In genomic region chr1:162358928-162359327, GRCh38 we compare ENCODE assay signal across 26 cellular contexts. TPM values are rescaled to one million over a fixed set of nuclear protein-coding genes. Genes with fewer than 3 reads are reported as not detected.
DNase-seq lines count a peak whose midpoint lies in the region; ATAC-seq, FAIRE-seq and TF ChIP-seq lines count a peak whose summit lies in the region.
"Had no signal": no experiment of that assay in that cellular context is flagged by ENCODE, and none has a peak within 500 bp of the region (broad histone marks: within the 10 kb centered on the region; RNA-seq: fewer than 3 reads in every experiment).

No MANE protein-coding gene starts in this region.

- H3K9me1 ChIP-seq in K562 (ENCODE audit: control insufficient read depth, insufficient read depth, low read length), result no peaks in the 10 kb centered on the region

- no peaks in the 10 kb centered on the region for H3K79me2 ChIP-seq in K562 (ENCODE audit: control insufficient read depth, insufficient read depth, low read length)

- no peak overlapping the region for H3K4me3 Mint-ChIP-seq in endodermal cell
- no peak overlapping the region for H3K4me3 Mint-ChIP-seq in effector memory CD8-positive, alpha-beta T cell
- H3K4me3 Mint-ChIP-seq: CD14-positive monocyte; CD4-positive, alpha-beta T cell; CD8-positive, alpha-beta memory T cell; GM23338; HFFc6 had no signal

- POLR2A ChIA-PET in A673 (lab: Charles Lee; ENCODE audit: low non-redundant PET), result interaction anchor here (0.8 kb wide), 1 partner anchor 9 kb away, joined by 18 read pairs; no protein-coding TSS in a partner anchor
- POLR2A ChIA-PET in K562 (lab: Yijun Ruan, JAX), result no interaction called here

- no peak for DNase-seq in A673 (ENCODE audit: low spot score)
- DNase-seq in K562 (ENCODE audit: extremely low read depth in 1 of 4, low spot score in 3 of 4), result no peak
- DNase-seq in endodermal cell, result no peak
- no peak for DNase-seq in NCI-H345 treated with DMSO at 0.1 percent for 48 hours (lab: John Stamatoyannopoulos, UW; ENCODE audit: unreplicated experiment)
- no peak for DNase-seq in effector memory CD8-positive, alpha-beta T cell
- DNase-seq in NCI-H2227 (lab: John Stamatoyannopoulos, UW; ENCODE audit: unreplicated experiment), result no peak
- DNase-seq: ACHN; AML-193; BE2C; CD4-positive, alpha-beta T cell; CD8-positive, alpha-beta memory T cell; DMS 273 treated with DMSO at 0.1 percent for 48 hours; DMS79; EL; GDM1; HFFc6 had no signal

- no peaks in the 10 kb centered on the region for H3K36me3 Mint-ChIP-seq in endodermal cell (ENCODE audit: low read depth)
- H3K36me3 Mint-ChIP-seq in effector memory CD8-positive, alpha-beta T cell (ENCODE audit: insufficient read depth), result no peaks in the 10 kb centered on the region
- H3K36me3 Mint-ChIP-seq: CD8-positive, alpha-beta memory T cell had no signal

- H4K20me1 ChIP-seq in K562 (replicated peaks; ENCODE audit: control insufficient read depth, insufficient read depth, low read length), result no peaks in the 10 kb centered on the region
- H4K20me1 ChIP-seq: BLaER1 treated with 17β-estradiol and CSF1 and Interleukin-3, amounts not matched to agents 10 nM and 100 nM had no signal

- TF ChIP-seq EP300 in K562 (IDR thresholded peaks at IDR 0.05; ENCODE audit: low read length), result no peak

- no peak overlapping the region for H3K27ac Mint-ChIP-seq in endodermal cell
- H3K27ac Mint-ChIP-seq in effector memory CD8-positive, alpha-beta T cell, result no peak overlapping the region
- H3K27ac Mint-ChIP-seq: CD14-positive monocyte; CD4-positive, alpha-beta T cell; CD8-positive, alpha-beta memory T cell; HFFc6 had no signal

- peaks cover 2% of the 10 kb centered on the region for H3K4me1 Mint-ChIP-seq in endodermal cell
- H3K4me1 Mint-ChIP-seq in effector memory CD8-positive, alpha-beta T cell (ENCODE audit: low read depth in 2 of 2), result no peaks in the 10 kb centered on the region
- H3K4me1 Mint-ChIP-seq: CD8-positive, alpha-beta memory T cell had no signal

- H3K36me3 ChIP-seq in A673 (ENCODE audit: insufficient read depth, low read length, poor library complexity, severe bottlenecking) (peaks cover 19% of the 10 kb centered on the region), K562 (ENCODE audit: control insufficient read depth, insufficient read depth, low read length) (no peaks in the 10 kb centered on the region), endodermal cell (ENCODE audit: control insufficient read depth, insufficient read depth, low read length) (no peaks in the 10 kb centered on the region)
- H3K36me3 ChIP-seq: BE2C; BLaER1 treated with 17β-estradiol and CSF1 and Interleukin-3, amounts not matched to agents 10 nM and 100 nM; HAP-1 had no signal

- TF ChIP-seq CTCF in A673 (conservative IDR thresholded peaks at IDR 0.05; ENCODE audit: low read depth, low read length) (no peak), K562 (IDR thresholded peaks at IDR 0.05 in 2 of 3, conservative IDR thresholded peaks at IDR 0.05 in 1 of 3; ENCODE audit: insufficient read depth in 2 of 3, low read depth in 1 of 3, low read length in 3 of 3) (no peak), endodermal cell (conservative IDR thresholded peaks at IDR 0.05) (no peak)

- H3K27ac ChIP-seq in A673 (ENCODE audit: low read depth, low read length, poor library complexity, severe bottlenecking) (peak overlapping the region; percentile 56), K562 (ENCODE audit: extremely low read depth, low read depth, low read length) (no peak overlapping the region), endodermal cell (ENCODE audit: low read depth, low read length) (peak overlapping the region; percentile 55)
- H3K27ac ChIP-seq: 22Rv1; BLaER1 treated with 17β-estradiol and CSF1 and Interleukin-3, amounts not matched to agents 10 nM and 100 nM had no signal

- TF ChIP-seq RAD21 in K562 (CRISPR knock-in tag; conservative IDR thresholded peaks at IDR 0.05 in 1 of 2, IDR thresholded peaks at IDR 0.05 in 1 of 2), result no peak

- H3K9me3 ChIP-seq in A673 (ENCODE audit: low read depth, low read length, poor library complexity, severe bottlenecking) (no peaks in the 10 kb centered on the region), K562 (replicated peaks; ENCODE audit: control insufficient read depth, insufficient read depth, low read depth, low read length) (no peaks in the 10 kb centered on the region), endodermal cell (ENCODE audit: control insufficient read depth, low read length) (no peaks in the 10 kb centered on the region)
- H3K9me3 ChIP-seq: BLaER1 treated with 17β-estradiol and CSF1 and Interleukin-3, amounts not matched to agents 10 nM and 100 nM; HAP-1 had no signal

- peak; percentile 66 for FAIRE-seq in K562 (lab: Jason Lieb, UNC)
- FAIRE-seq: A204.1, D721Med, GM12878, GM19239 had no signal

- H3K4me1 ChIP-seq in A673 (ENCODE audit: insufficient read depth, low read length, poor library complexity, severe bottlenecking), result peaks cover 31% of the 10 kb centered on the region
- peaks cover under 1 to 22% of the 10 kb centered on the region in 2 experiments; a peak in 3 of 5 replicates for H3K4me1 ChIP-seq in K562 (replicated peaks in 1 of 2; ENCODE audit: control insufficient read depth in 2 of 2, insufficient read depth in 2 of 2, low read length in 2 of 2)
- H3K4me1 ChIP-seq in endodermal cell (ENCODE audit: control insufficient read depth, insufficient read depth, low read length), result peaks cover 2% of the 10 kb centered on the region
- H3K4me1 ChIP-seq: BE2C, HAP-1 had no signal

- H3K9me3 Mint-ChIP-seq in endodermal cell, result no peaks in the 10 kb centered on the region
- no peaks in the 10 kb centered on the region for H3K9me3 Mint-ChIP-seq in effector memory CD8-positive, alpha-beta T cell
- H3K9me3 Mint-ChIP-seq: CD14-positive monocyte; CD4-positive, alpha-beta T cell; CD8-positive, alpha-beta memory T cell; GM23338; HFFc6 had no signal

- H3K27me3 ChIP-seq in A673 (replicated peaks; ENCODE audit: insufficient read depth, low read depth, low read length, poor library complexity) (no peaks in the 10 kb centered on the region), K562 (ENCODE audit: control insufficient read depth in 2 of 2, insufficient read depth in 2 of 2, low read length in 2 of 2) (no peaks in the 10 kb centered on the region), endodermal cell (ENCODE audit: control insufficient read depth, insufficient read depth, low read length, poor library complexity, severe bottlenecking) (no peaks in the 10 kb centered on the region)
- H3K27me3 ChIP-seq: BE2C; BLaER1 treated with 17β-estradiol and CSF1 and Interleukin-3, amounts not matched to agents 10 nM and 100 nM had no signal

- H2AFZ ChIP-seq in K562 (ENCODE audit: low read depth, low read length), result peak overlapping the region; percentile 37
- H2AFZ ChIP-seq: GM23338 had no signal

- intact Hi-C loops in A673 (cut with micrococcal nuclease; ENCODE audit: unreplicated experiment), result no loop called here
- intact Hi-C loops in K562 (cut with micrococcal nuclease), result loop anchor here (5.0 to 10.0 kb wide), 2 partner anchors 138 to 256 kb away; partner anchors contain the start of gene UHMK1

- no peak for ATAC-seq in K562
- no peak for ATAC-seq in effector memory CD8-positive, alpha-beta T cell (replicated peaks)
- ATAC-seq: GM12878, GM23338 had no signal

- H3K4me3 ChIP-seq in A673 (ENCODE audit: low read depth, low read length, poor library complexity, severe bottlenecking) (no peak overlapping the region), K562 (no peak overlapping the region), endodermal cell (ENCODE audit: low read length) (no peak overlapping the region)
- H3K4me3 ChIP-seq: BLaER1 treated with 17β-estradiol and CSF1 and Interleukin-3, amounts not matched to agents 10 nM and 100 nM; GM12878; GM23338; HAP-1 had no signal

- H3K9ac ChIP-seq in K562 (ENCODE audit: insufficient read depth in 1 of 2, low read depth in 2 of 2, low read length in 2 of 2) (no peak overlapping the region), endodermal cell (ENCODE audit: extremely low read depth, low read length, poor library complexity, severe bottlenecking) (no peak overlapping the region)
- H3K9ac ChIP-seq: BLaER1 treated with 17β-estradiol and CSF1 and Interleukin-3, amounts not matched to agents 10 nM and 100 nM had no signal

- WGBS in K562 (ENCODE audit: insufficient coverage, low coverage, missing lambda C conversion rate), result 22% methylated on average over 1 of the region's 1 CpG
- 100% methylated on average over 1 of the region's 1 CpG; no CpG with 5 or more reads in 1 of the 2 experiments for WGBS in endodermal cell (ENCODE audit: insufficient coverage in 1 of 2, insufficient read length in 1 of 2), 2 experiments

- BruUV-seq in A673 (replicated peaks; lab: Mats Ljungman, UMichigan) (no TSS peak), K562 (replicated peaks; lab: Mats Ljungman, UMichigan) (no TSS peak)

- H3K27me3 Mint-ChIP-seq in endodermal cell (ENCODE audit: insufficient read depth), result no peaks in the 10 kb centered on the region
- peaks cover 45 to 72% of the 10 kb centered on the region in 2 donors for H3K27me3 Mint-ChIP-seq in effector memory CD8-positive, alpha-beta T cell

- in situ Hi-C loops in K562 (cut with MboI), result no loop called here

- no peak for TF ChIP-seq POLR2A in K562 (conservative IDR thresholded peaks at IDR 0.05)

- CTCF ChIA-PET in A673 (lab: Charles Lee) (no interaction called here), K562 (lab: Yijun Ruan, JAX; ENCODE audit: low intra/inter-chr PET ratio) (interaction anchor here (2.4 kb wide), 1 partner anchor 33 kb away, joined by 19 read pairs; no protein-coding TSS in a partner anchor)

- H3K4me2 ChIP-seq in K562 (ENCODE audit: insufficient read depth, low read length), result no peak overlapping the region
- H3K4me2 ChIP-seq: BLaER1 treated with 17β-estradiol and CSF1 and Interleukin-3, amounts not matched to agents 10 nM and 100 nM; GM23338 had no signal

RNA-seq across cellular contexts. Expression of gene SPATA46, which starts 17.7 kb away (rescaled TPM):
- not detected in 2 replicates for total RNA-seq in A673 (2021)
- not detected in 2 replicates for total RNA-seq in K562 (2011; cell fraction: chromatin; rRNA removed; ENCODE audit: low replicate concordance)
- not detected in 2 replicates for total RNA-seq in K562 (2011; cell fraction: nucleolus; rRNA removed)
- total RNA-seq in K562 (2011; cell fraction: nucleoplasm; rRNA removed), result not detected in 2 replicates
- not detected in 2 replicates for total RNA-seq in K562 (2014; rRNA removed)
- not detected in 2 replicates for total RNA-seq in K562 (2014; rRNA removed; fragmentation: Illumina TruSeq; extraction: Trizol)
- not detected in 2 replicates for total RNA-seq in K562 (2015; rRNA removed; fragmentation: Illumina TruSeq; extraction: Trizol)
- not detected in 2 replicates for total RNA-seq in K562 (2021)
- polyA plus RNA-seq in K562 (2011; rRNA removed), result 0.04 TPM in 2 replicates
- 0.03 TPM in 1 of 2 replicates, not detected in the other for polyA plus RNA-seq in K562 (2011; cell fraction: cytosol; rRNA removed)
- polyA plus RNA-seq in K562 (2011; cell fraction: nucleus; rRNA removed), result 0.14 TPM in 1 of 2 replicates, not detected in the other
- polyA plus RNA-seq in K562 (2012), result 0.15 TPM in 1 of 2 replicates, not detected in the other
- not detected in 2 replicates for polyA plus RNA-seq in K562 (2014; fragmentation: Illumina TruSeq; extraction: Trizol)
- under 1 TPM in 1 of 2 experiments, not detected in 1; 0.11 TPM for polyA plus RNA-seq in K562 (2014; fragmentation: Nextera tagmentation; extraction: Ambion mirVana)
- not detected in 2 replicates for polyA plus RNA-seq in K562 (2014; rRNA removed)
- not detected in 2 replicates for polyA minus RNA-seq in K562 (2011; rRNA and poly(A)+ RNA removed)
- polyA minus RNA-seq in K562 (2011; cell fraction: cytosol; rRNA and poly(A)+ RNA removed), result not detected in 2 replicates
- not detected in 2 replicates for polyA minus RNA-seq in K562 (2011; cell fraction: nucleus; rRNA and poly(A)+ RNA removed)
- total RNA-seq in endodermal cell, result not detected
- polyA plus RNA-seq in endodermal cell (2013, experiment 1 of 2), result not detected
- polyA plus RNA-seq in endodermal cell (2013, experiment 2 of 2), result not detected
- total RNA-seq: CD4-positive, alpha-beta T cell; CD8-positive, alpha-beta memory T cell; GM12878; GM23338; H4; HFFc6 had no signal
- polyA plus RNA-seq: CD14-positive monocyte; CD8-positive, alpha-beta memory T cell; GM12878; GM23338 had no signal

RNA-seq across cellular contexts. Expression of gene C1orf226, which starts 22.6 kb away (rescaled TPM):
- total RNA-seq in A673 (2021) (27.9 and 34.3 TPM in 2 replicates), K562 (2014; rRNA removed) (0.36 and 0.37 TPM in 2 replicates), K562 (2014; rRNA removed; fragmentation: Illumina TruSeq; extraction: Trizol) (0.47 and 0.64 TPM in 2 replicates), K562 (2015; rRNA removed; fragmentation: Illumina TruSeq; extraction: Trizol) (0.33 and 0.53 TPM in 2 replicates), K562 (2021) (1.4 and 1.6 TPM in 2 replicates), endodermal cell (1 to 10 TPM; 5.1 to 6.2 TPM)
- 1.0 and 2.1 TPM in 2 replicates for total RNA-seq in K562 (2011; cell fraction: chromatin; rRNA removed; ENCODE audit: low replicate concordance)
- 0.92 and 1.2 TPM in 2 replicates for total RNA-seq in K562 (2011; cell fraction: nucleolus; rRNA removed)
- 1.6 and 1.9 TPM in 2 replicates for total RNA-seq in K562 (2011; cell fraction: nucleoplasm; rRNA removed)
- polyA plus RNA-seq in K562 (2011; rRNA removed) (0.81 and 1.4 TPM in 2 replicates), K562 (2014; fragmentation: Illumina TruSeq; extraction: Trizol) (1.2 and 1.3 TPM in 2 replicates), K562 (2014; fragmentation: Nextera tagmentation; extraction: Ambion mirVana) (under 1 TPM; 0.10 to 0.20 TPM), K562 (2014; rRNA removed) (0.56 and 0.88 TPM in 2 replicates)
- polyA plus RNA-seq in K562 (2011; cell fraction: cytosol; rRNA removed), result 0.97 and 1.4 TPM in 2 replicates
- polyA plus RNA-seq in K562 (2011; cell fraction: nucleus; rRNA removed), result 1.9 and 2.6 TPM in 2 replicates
- polyA plus RNA-seq in K562 (2012), result 1.2 and 1.6 TPM in 2 replicates
- 0.70 and 1.4 TPM in 2 replicates for polyA minus RNA-seq in K562 (2011; rRNA and poly(A)+ RNA removed)
- 0.57 and 2.2 TPM in 2 replicates for polyA minus RNA-seq in K562 (2011; cell fraction: cytosol; rRNA and poly(A)+ RNA removed)
- polyA minus RNA-seq in K562 (2011; cell fraction: nucleus; rRNA and poly(A)+ RNA removed), result 0.67 and 1.4 TPM in 2 replicates
- polyA plus RNA-seq in endodermal cell (2013, experiment 1 of 2), result 7.3 TPM
- polyA plus RNA-seq in endodermal cell (2013, experiment 2 of 2), result 6.3 TPM
- total RNA-seq: CD4-positive, alpha-beta T cell; GM12878 had no signal
- polyA plus RNA-seq: CD8-positive, alpha-beta memory T cell; GM12878 had no signal

RNA-seq across cellular contexts. Expression of gene SH2D1B, which starts 53.0 kb away (rescaled TPM):
- total RNA-seq in A673 (2021) (0.11 and 0.34 TPM in 2 replicates), K562 (2014; rRNA removed) (5.2 and 5.6 TPM in 2 replicates), K562 (2014; rRNA removed; fragmentation: Illumina TruSeq; extraction: Trizol) (9.7 and 10.8 TPM in 2 replicates), K562 (2015; rRNA removed; fragmentation: Illumina TruSeq; extraction: Trizol) (7.9 and 8.3 TPM in 2 replicates), K562 (2021) (5.4 and 6.3 TPM in 2 replicates), endodermal cell (not detected)
- 4.8 and 6.8 TPM in 2 replicates for total RNA-seq in K562 (2011; cell fraction: chromatin; rRNA removed; ENCODE audit: low replicate concordance)
- 2.2 and 2.8 TPM in 2 replicates for total RNA-seq in K562 (2011; cell fraction: nucleolus; rRNA removed)
- total RNA-seq in K562 (2011; cell fraction: nucleoplasm; rRNA removed), result 4.0 and 5.0 TPM in 2 replicates
- polyA plus RNA-seq in K562 (2011; rRNA removed) (4.8 and 5.7 TPM in 2 replicates), K562 (2014; fragmentation: Illumina TruSeq; extraction: Trizol) (13.4 and 14.1 TPM in 2 replicates), K562 (2014; fragmentation: Nextera tagmentation; extraction: Ambion mirVana) (10 to 100 TPM; 17.1 to 19.6 TPM), K562 (2014; rRNA removed) (7.2 and 12.3 TPM in 2 replicates)
- 3.3 and 5.0 TPM in 2 replicates for polyA plus RNA-seq in K562 (2011; cell fraction: cytosol; rRNA removed)
- polyA plus RNA-seq in K562 (2011; cell fraction: nucleus; rRNA removed), result 4.2 and 4.5 TPM in 2 replicates
- 3.6 and 9.5 TPM in 2 replicates for polyA plus RNA-seq in K562 (2012)
- 3.4 and 4.4 TPM in 2 replicates for polyA minus RNA-seq in K562 (2011; rRNA and poly(A)+ RNA removed)
- polyA minus RNA-seq in K562 (2011; cell fraction: cytosol; rRNA and poly(A)+ RNA removed), result 1.0 and 1.7 TPM in 2 replicates
- 1.3 and 2.6 TPM in 2 replicates for polyA minus RNA-seq in K562 (2011; cell fraction: nucleus; rRNA and poly(A)+ RNA removed)
- not detected for polyA plus RNA-seq in endodermal cell (2013, experiment 1 of 2)
- not detected for polyA plus RNA-seq in endodermal cell (2013, experiment 2 of 2)
- total RNA-seq: CD4-positive, alpha-beta T cell; CD8-positive, alpha-beta memory T cell; GM12878; GM23338; HFFc6 had no signal
- polyA plus RNA-seq: GM23338 had no signal
